ENCODE assay signal across 37 cellular contexts in the genomic region with DNA sequence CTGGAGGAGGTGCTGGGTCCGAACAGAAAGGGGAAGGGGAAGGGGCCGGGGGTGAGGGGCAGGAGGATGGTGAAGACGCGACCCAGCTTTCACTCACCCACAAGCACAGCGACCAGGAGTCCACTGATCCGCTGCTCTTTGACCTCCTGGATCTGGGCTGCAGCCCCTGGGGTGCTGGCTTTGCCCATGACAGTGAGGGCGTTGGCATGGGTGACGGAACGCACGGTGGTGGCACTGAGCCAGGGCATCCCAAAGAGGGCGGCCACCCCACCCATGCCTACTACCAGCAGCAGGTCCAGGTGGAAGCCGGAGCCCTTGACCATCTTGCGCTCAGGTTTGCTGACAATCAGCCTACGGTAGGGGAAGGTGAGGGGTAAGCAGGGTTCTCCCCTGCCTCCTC. TPM values are rescaled to one million over a fixed set of nuclear protein-coding genes. Genes with fewer than 3 reads are reported as not detected.
"Had no signal": no experiment of that assay in that cellular context is flagged by ENCODE, and none has a peak within 500 bp of the region (broad histone marks: within the 10 kb centered on the region; RNA-seq: fewer than 3 reads in every experiment).

No MANE protein-coding gene starts in this region.

- H3K27ac Mint-ChIP-seq: activated B cell treated with CpG ODN at 0.5 μM for 24 hours; activated CD8-positive, alpha-beta T cell treated with anti-CD3 and anti-CD28 coated beads for 36 hours; activated naive CD8-positive, alpha-beta T cell; activated T-helper 17 cell treated with anti-CD3 and anti-CD28 coated beads, Interleukin-2, amount 50 U/mL, for 72 hours; dendritic cell treated with granulocyte-macrophage colony-stimulating factor and Interleukin-4, amounts not matched to agents 40 ng/mL and 50 ng/mL, for 4 days; endodermal cell; T-helper 2 cell treated with Interferon-gamma antibody and Interleukin-4, amounts not matched to agents 5 μg/mL and 100 μg/mL, for 36 hours had no signal

- H3K36me3 Mint-ChIP-seq: activated naive CD8-positive, alpha-beta T cell had no signal

- H3K27me3 Mint-ChIP-seq: activated CD8-positive, alpha-beta T cell treated with anti-CD3 and anti-CD28 coated beads for 36 hours; activated naive CD8-positive, alpha-beta T cell; activated T-helper 17 cell treated with anti-CD3 and anti-CD28 coated beads, Interleukin-2, amount 50 U/mL, for 72 hours; central memory CD8-positive, alpha-beta T cell had no signal

- H3K4me3 Mint-ChIP-seq: activated B cell treated with CpG ODN at 0.5 μM for 24 hours; activated CD8-positive, alpha-beta T cell treated with anti-CD3 and anti-CD28 coated beads for 36 hours; activated naive CD8-positive, alpha-beta T cell; activated T-cell treated with anti-CD3 and anti-CD28 coated beads, Interleukin-2, amount 50 U/mL, for 4 hours; activated T-helper 17 cell treated with anti-CD3 and anti-CD28 coated beads, Interleukin-2, amount 50 U/mL, for 72 hours; central memory CD8-positive, alpha-beta T cell; dendritic cell treated with granulocyte-macrophage colony-stimulating factor and Interleukin-4, amounts not matched to agents 40 ng/mL and 50 ng/mL, for 4 days; endodermal cell; T-helper 17 cell; T-helper 2 cell treated with Interferon-gamma antibody and Interleukin-4, amounts not matched to agents 5 μg/mL and 100 μg/mL, for 36 hours had no signal

- H3K27ac ChIP-seq: brain microvascular endothelial cell, coronary artery, dorsolateral prefrontal cortex, esophagus squamous epithelium, gastroesophageal sphincter, WERI-Rb-1 had no signal

- H3K27me3 ChIP-seq: dorsolateral prefrontal cortex had no signal

- DNase-seq: activated B cell treated with CpG ODN at 0.5 μM for 24 hours; activated CD4-positive, alpha-beta T cell treated with anti-CD3 and anti-CD28 coated beads for 48 hours; activated CD4-positive, alpha-beta T cell treated with anti-CD3 and anti-CD28 coated beads, Interleukin-2, amount 50 U/mL, for 1 hour; activated CD4-positive, alpha-beta T cell treated with anti-CD3 and anti-CD28 coated beads, Interleukin-2, amount 50 U/mL, for 48 hours; activated CD8-positive, alpha-beta memory T cell treated with anti-CD3 and anti-CD28 coated beads for 24 hours; activated CD8-positive, alpha-beta T cell treated with anti-CD3 and anti-CD28 coated beads for 36 hours; activated effector memory CD4-positive, alpha-beta T cell treated with Interleukin-2 at 50 U/mL for 16 hours; activated gamma-delta T cell treated with Interleukin-2 at 50 U/mL for 16 hours; activated naive CD4-positive, alpha-beta T cell treated with anti-CD3 and anti-CD28 coated beads, Interleukin-2, amount 50 U/mL, for 16 hours; activated naive CD4-positive, alpha-beta T cell treated with Interleukin-2 at 50 U/mL for 16 hours; activated T-cell treated with anti-CD3 and anti-CD28 coated beads, Interleukin-2, amount 50 U/mL, for 4 hours; amniotic stem cell; anterior cingulate cortex; brain microvascular endothelial cell; dorsolateral prefrontal cortex; effector memory CD4-positive, alpha-beta T cell; endodermal cell; esophagus squamous epithelium; foreskin melanocyte; T-helper 1 cell; T-helper 17 cell; T1000; WERI-Rb-1 had no signal

- H3K9me3 ChIP-seq: esophagus squamous epithelium, gastroesophageal sphincter had no signal

- FAIRE-seq: astrocyte had no signal

- H3K4me3 ChIP-seq: coronary artery, dorsolateral prefrontal cortex, esophagus squamous epithelium, gastroesophageal sphincter had no signal

- H3K4me1 Mint-ChIP-seq: activated T-helper 17 cell treated with anti-CD3 and anti-CD28 coated beads, Interleukin-2, amount 50 U/mL, for 72 hours; T-helper 17 cell had no signal

- H3K9me3 Mint-ChIP-seq: activated B cell treated with CpG ODN at 0.5 μM for 24 hours; activated CD8-positive, alpha-beta T cell treated with anti-CD3 and anti-CD28 coated beads for 36 hours; activated T-cell treated with anti-CD3 and anti-CD28 coated beads, Interleukin-2, amount 50 U/mL, for 4 hours; activated T-helper 17 cell treated with anti-CD3 and anti-CD28 coated beads, Interleukin-2, amount 50 U/mL, for 72 hours; central memory CD8-positive, alpha-beta T cell; dendritic cell treated with granulocyte-macrophage colony-stimulating factor and Interleukin-4, amounts not matched to agents 40 ng/mL and 50 ng/mL, for 4 days; endodermal cell; T-helper 2 cell treated with Interferon-gamma antibody and Interleukin-4, amounts not matched to agents 5 μg/mL and 100 μg/mL, for 36 hours had no signal

- H3K36me3 ChIP-seq: brain microvascular endothelial cell, esophagus squamous epithelium, gastroesophageal sphincter, WERI-Rb-1 had no signal

- ATAC-seq: activated CD4-positive, CD25-positive, alpha-beta regulatory T cell treated with anti-CD3 and anti-CD28 coated beads, Interleukin-2, amount 50 U/mL, for 24 hours; activated CD8-positive, alpha-beta T cell treated with anti-CD3 and anti-CD28 coated beads for 36 hours; activated T-cell treated with anti-CD3 and anti-CD28 coated beads, Interleukin-2, amount 50 U/mL, for 4 hours; activated T-helper 17 cell treated with anti-CD3 and anti-CD28 coated beads, Interleukin-2, amount 50 U/mL, for 72 hours; gastroesophageal sphincter; T-helper 17 cell had no signal

RNA-seq across cellular contexts. Expression of gene SLC4A1, which starts 14.9 kb away (rescaled TPM):
- total RNA-seq: activated CD8-positive, alpha-beta T cell treated with anti-CD3 and anti-CD28 coated beads for 36 hours; activated T-cell treated with anti-CD3 and anti-CD28 coated beads, Interleukin-2, amount 50 U/mL, for 4 hours; activated T-helper 17 cell treated with anti-CD3 and anti-CD28 coated beads, Interleukin-2, amount 50 U/mL, for 72 hours; astrocyte; bronchial epithelial cell; epithelial cell of proximal tubule; esophagus squamous epithelium; fibroblast of lung; fibroblast of villous mesenchyme; glomerular endothelial cell; T-helper 17 cell had no signal
- polyA plus RNA-seq: fibroblast of lung had no signal

RNA-seq across cellular contexts. Expression of gene RUNDC3A, which starts 55.4 kb away (rescaled TPM):
- total RNA-seq: fibroblast of lung had no signal
- polyA plus RNA-seq: fibroblast of lung had no signal
